14 cellular contexts compared by ENCODE assay signal in the genomic region with DNA sequence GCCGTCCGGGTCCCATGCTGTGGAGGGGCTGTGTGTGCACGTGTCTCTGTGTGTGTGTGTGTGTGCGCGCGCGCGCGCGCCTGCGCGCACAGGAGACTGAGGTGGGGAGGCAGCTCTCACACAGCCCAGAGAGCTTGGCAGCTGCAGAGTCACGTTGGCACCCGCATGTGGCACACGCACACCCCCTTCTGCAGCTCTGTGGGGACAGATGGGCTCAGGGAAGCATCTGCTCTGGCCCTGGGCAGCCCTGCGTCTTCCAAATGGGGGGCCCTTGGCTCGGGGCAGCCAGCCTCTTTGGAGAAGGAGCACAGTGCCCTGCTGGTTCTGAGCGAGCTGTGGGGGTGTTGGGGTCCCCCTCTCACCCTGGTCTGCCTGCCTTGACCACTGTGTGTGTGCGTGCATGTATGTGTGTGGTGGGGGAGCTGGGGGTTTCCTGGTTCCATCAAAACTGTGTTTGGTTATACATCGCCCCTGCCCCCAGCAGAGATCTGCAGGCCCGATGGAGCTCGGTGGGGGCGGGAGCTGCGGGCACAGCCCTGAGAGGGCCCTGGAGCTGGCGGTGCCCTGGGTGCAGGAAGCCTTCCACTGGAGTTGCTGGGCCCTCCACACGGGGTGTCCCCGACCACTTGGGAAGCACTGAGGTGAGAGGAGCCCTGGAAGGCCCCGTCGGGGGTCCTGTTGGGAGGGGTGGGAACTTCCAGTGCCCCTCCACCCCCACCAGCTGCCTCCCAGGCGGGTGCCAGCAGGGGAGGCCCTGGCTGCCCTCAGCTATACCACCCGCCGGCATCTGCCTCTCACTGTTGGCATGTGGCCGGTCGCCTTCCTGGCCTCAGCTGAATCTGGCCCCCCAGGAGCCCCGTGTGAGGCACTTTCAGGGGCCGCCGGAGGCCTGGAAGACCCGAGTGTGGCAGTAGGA.
DNase-seq lines count a peak whose midpoint lies in the region; ATAC-seq, FAIRE-seq and TF ChIP-seq lines count a peak whose summit lies in the region.
"Had no signal": no experiment of that assay in that cellular context is flagged by ENCODE, and none has a peak within 500 bp of the region (broad histone marks: within the 10 kb centered on the region; RNA-seq: fewer than 3 reads in every experiment).

No MANE protein-coding gene starts in this region.

- no peak overlapping the region for H4K5ac ChIP-seq in H1 (ENCODE audit: insufficient read length, low read depth, low read length)

- FAIRE-seq in H1 (lab: Jason Lieb, UNC): no peak

- no peak for ATAC-seq in stimulated activated naive B cell treated with anti-CD40 and anti-IgM and Interleukin-4, amounts not matched to agents 10 μg/mL and 1 μg/mL and 100 μg/mL, for 72 hours (replicated peaks)
- ATAC-seq: gastroesophageal sphincter had no signal

- no peak overlapping the region for H3K4me2 ChIP-seq in H1 (ENCODE audit: insufficient read depth in 1 of 2, low read depth in 2 of 2, low read length in 2 of 2)
- H3K4me2 ChIP-seq: KMS-11 had no signal

- no peak overlapping the region for H3K18ac ChIP-seq in H1 (ENCODE audit: extremely low read depth, low read length)

- TF ChIP-seq CTCF in H1 (IDR thresholded peaks at IDR 0.05; ENCODE audit: control extremely low read depth in 1 of 3, insufficient read depth in 1 of 3, low read depth in 1 of 3, low read length in 3 of 3): no peak
- no peak for TF ChIP-seq CTCF in osteocyte (IDR thresholded peaks at IDR 0.05)

- H2BK5ac ChIP-seq in H1 (ENCODE audit: low read depth, low read length): no peak overlapping the region

- peaks cover 0 to 4% (median 0%) of the 10 kb centered on the region in 4 experiments; a peak in 1 of 7 replicates for H3K4me1 ChIP-seq in H1 (replicated peaks in 1 of 4; ENCODE audit: control insufficient read depth in 3 of 4, insufficient read depth in 4 of 4, low read length in 3 of 4)

- no peak overlapping the region for H2AK5ac ChIP-seq in H1 (ENCODE audit: low read depth, low read length)

- H3K79me1 ChIP-seq in H1 (ENCODE audit: low read depth, low read length): peaks cover 2% of the 10 kb centered on the region; the same call in 1 of the 2 replicates

- H3K9me3 Mint-ChIP-seq in osteocyte (ENCODE audit: unreplicated experiment): no peaks in the 10 kb centered on the region
- no peaks in the 10 kb centered on the region for H3K9me3 Mint-ChIP-seq in stimulated activated naive B cell treated with anti-CD40 and anti-IgM and Interleukin-4, amounts not matched to agents 10 μg/mL and 1 μg/mL and 100 μg/mL, for 72 hours

- TF ChIP-seq RAD21 in H1 (IDR thresholded peaks at IDR 0.05 in 1 of 2, conservative IDR thresholded peaks at IDR 0.05 in 1 of 2; ENCODE audit: low read depth in 2 of 2, low read length in 2 of 2): no peak

- H4K91ac ChIP-seq in H1 (replicated peaks; ENCODE audit: insufficient read length, low read length): no peak overlapping the region

- no peaks in the 10 kb centered on the region for H3K27me3 Mint-ChIP-seq in osteocyte (ENCODE audit: unreplicated experiment)
- no peaks in the 10 kb centered on the region for H3K27me3 Mint-ChIP-seq in stimulated activated naive B cell treated with anti-CD40 and anti-IgM and Interleukin-4, amounts not matched to agents 10 μg/mL and 1 μg/mL and 100 μg/mL, for 72 hours

- no peak overlapping the region for H2BK20ac ChIP-seq in H1 (ENCODE audit: low read length)

- no peak overlapping the region for H3K56ac ChIP-seq in H1 (replicated peaks; ENCODE audit: insufficient read length, low read depth, low read length)

- H3K9me3 ChIP-seq in H1 (ENCODE audit: insufficient read depth in 2 of 2, low read depth in 1 of 2, low read length in 1 of 2): no peaks in the 10 kb centered on the region
- H3K9me3 ChIP-seq: gastroesophageal sphincter, stomach had no signal

- peak overlapping the region; percentile 94 for H3K27ac Mint-ChIP-seq in osteocyte (ENCODE audit: unreplicated experiment)
- no peak overlapping the region for H3K27ac Mint-ChIP-seq in stimulated activated naive B cell treated with anti-CD40 and anti-IgM and Interleukin-4, amounts not matched to agents 10 μg/mL and 1 μg/mL and 100 μg/mL, for 72 hours

- POLR2A ChIA-PET in H1 (lab: Charles Lee; ENCODE audit: partially characterized antibody): no interaction called here

- peaks cover 0 to 2% of the 10 kb centered on the region in 2 experiments; a peak in 1 of 4 replicates for H3K79me2 ChIP-seq in H1 (ENCODE audit: control insufficient read depth in 1 of 2, insufficient read depth in 2 of 2, low read length in 2 of 2)

- no peak for TF ChIP-seq POLR2A in H1 (IDR thresholded peaks at IDR 0.05; ENCODE audit: control extremely low read depth in 1 of 2, low read depth in 2 of 2, low read length in 2 of 2)

- CTCF ChIA-PET in H1 (lab: Charles Lee; ENCODE audit: partially characterized antibody): interaction anchor here (0.7 to 6.0 kb wide), 14 partner anchors 10 to 226 kb away, joined by 3 to 68 read pairs (median 3); no protein-coding TSS in a partner anchor

- H4K20me1 ChIP-seq in H1 (replicated peaks in 1 of 2; ENCODE audit: control insufficient read depth in 1 of 2, insufficient read depth in 2 of 2, low read length in 2 of 2): peaks cover 0 to 20% of the 10 kb centered on the region in 2 experiments

- no peak overlapping the region for H3K4me3 ChIP-seq in H1 (ENCODE audit: extremely low read depth in 1 of 4, insufficient read depth in 2 of 4, low read depth in 3 of 4, low read length in 4 of 4)
- H3K4me3 ChIP-seq: stomach had no signal

- H2BK15ac ChIP-seq in H1 (ENCODE audit: low read length): no peak overlapping the region

- peaks cover 5 to 21% (median 11%) of the 10 kb centered on the region in 4 experiments; a peak in 6 of 8 replicates for H3K36me3 ChIP-seq in H1 (ENCODE audit: control insufficient read depth in 2 of 4, insufficient read depth in 4 of 4, low read length in 3 of 4)

- H3K27me3 ChIP-seq in H1 (replicated peaks in 1 of 4; ENCODE audit: control insufficient read depth in 3 of 4, extremely low read depth in 1 of 4, insufficient read depth in 3 of 4, low read length in 3 of 4): no peaks in the 10 kb centered on the region
- H3K27me3 ChIP-seq: gastroesophageal sphincter, stomach had no signal

- H3K27ac ChIP-seq in H1 (ENCODE audit: low read depth, low read length): no peak overlapping the region
- H3K27ac ChIP-seq: KMS-11, parathyroid adenoma had no signal

- H3K14ac ChIP-seq in H1 (ENCODE audit: insufficient read length): no peak overlapping the region

- peak overlapping the region; percentile 61 for H3K4me3 Mint-ChIP-seq in osteocyte (ENCODE audit: unreplicated experiment)
- H3K4me3 Mint-ChIP-seq in stimulated activated naive B cell treated with anti-CD40 and anti-IgM and Interleukin-4, amounts not matched to agents 10 μg/mL and 1 μg/mL and 100 μg/mL, for 72 hours: no peak overlapping the region

- DNase-seq in D341Med (ENCODE audit: low spot score): peak; percentile 72
- peak; percentile 32 for DNase-seq in NCI-H345 (lab: John Stamatoyannopoulos, UW)
- DNase-seq in H1 (ENCODE audit: low read depth in 1 of 2, low spot score in 2 of 2): no peak
- peak; percentile 89 for DNase-seq in osteocyte (ENCODE audit: extremely low spot score, unreplicated experiment)
- no peak for DNase-seq in stimulated activated naive B cell treated with anti-CD40 and anti-IgM and Interleukin-4, amounts not matched to agents 10 μg/mL and 1 μg/mL and 100 μg/mL, for 72 hours
- DNase-seq in HT-29 (ENCODE audit: low spot score): no peak
- no peak for DNase-seq in activated CD4-positive, CD25-positive, alpha-beta regulatory T cell (lab: John Stamatoyannopoulos, UW)
- DNase-seq in NCI-H82 (lab: John Stamatoyannopoulos, UW): no peak
- DNase-seq: effector CD8-positive, alpha-beta T cell; NCI-H226; stomach had no signal

- WGBS in H1 (ENCODE audit: extremely low coverage in 1 of 2, insufficient coverage in 1 of 2, insufficient read length in 1 of 2, insufficient replicate concordance in 2 of 2, low coverage in 1 of 2, low lambda C conversion rate in 2 of 2, missing lambda C conversion rate in 1 of 2), 2 experiments: 87% methylated on average over 34 of the region's 38 CpGs; no CpG with 5 or more reads in 1 of the 2 experiments

- H3K9ac ChIP-seq in H1 (replicated peaks in 1 of 4; ENCODE audit: extremely low read depth in 1 of 4, low read depth in 3 of 4, low read length in 3 of 4): no peak overlapping the region
- H3K9ac ChIP-seq: KMS-11, parathyroid adenoma had no signal

- no peak overlapping the region for H4K8ac ChIP-seq in H1 (ENCODE audit: extremely low read depth, insufficient read depth, low read length)

- H3K23me2 ChIP-seq in H1 (ENCODE audit: low read depth, low read length): no peaks in the 10 kb centered on the region

- H2BK120ac ChIP-seq in H1 (replicated peaks; ENCODE audit: low read depth, low read length): no peak overlapping the region

- no peak overlapping the region for H2AFZ ChIP-seq in H1 (ENCODE audit: low read length)
- H2AFZ ChIP-seq: parathyroid adenoma had no signal

- no peak overlapping the region for H2BK12ac ChIP-seq in H1 (ENCODE audit: low read depth, low read length)

- peaks cover 6% of the 10 kb centered on the region for H3K36me3 Mint-ChIP-seq in osteocyte (ENCODE audit: unreplicated experiment)
- peaks cover 9 to 32% of the 10 kb centered on the region in 2 donors for H3K36me3 Mint-ChIP-seq in stimulated activated naive B cell treated with anti-CD40 and anti-IgM and Interleukin-4, amounts not matched to agents 10 μg/mL and 1 μg/mL and 100 μg/mL, for 72 hours

- H3K4me1 Mint-ChIP-seq in osteocyte (ENCODE audit: unreplicated experiment): peaks cover 71% of the 10 kb centered on the region
- H3K4me1 Mint-ChIP-seq in stimulated activated naive B cell treated with anti-CD40 and anti-IgM and Interleukin-4, amounts not matched to agents 10 μg/mL and 1 μg/mL and 100 μg/mL, for 72 hours: peaks cover 9 to 16% of the 10 kb centered on the region in 2 donors

- H3K23ac ChIP-seq in H1 (ENCODE audit: insufficient read length): no peak overlapping the region

- no peak overlapping the region for H3K4ac ChIP-seq in H1 (replicated peaks; ENCODE audit: insufficient read length, low read depth, low read length)

- no peak for TF ChIP-seq EP300 in H1 (IDR thresholded peaks at IDR 0.05; ENCODE audit: borderline replicate concordance in 1 of 2, low read depth in 2 of 2, low read length in 2 of 2)

TF ChIP-seq in H1, 55 proteins besides CTCF, POLR2A, EP300 and RAD21:
- TF ChIP-seq RXRA (IDR thresholded peaks at IDR 0.05; ENCODE audit: insufficient read depth, low read depth, low read length): no peak
- TF ChIP-seq TEAD4 (IDR thresholded peaks at IDR 0.05; ENCODE audit: low read depth, low read length): no peak
- TF ChIP-seq KDM4A (IDR thresholded peaks at IDR 0.05; ENCODE audit: low read depth, low read length, severe bottlenecking): peak; percentile 2

Comparison
In these comparisons a context has a peak if more than half of its experiments do, and no peak if none do; other contexts are left out.
1. DNase-seq: peak in D341Med (single experiment), NCI-H345 (single experiment) and osteocyte (single experiment); none in H1 (0 of 2), stimulated activated naive B cell treated with anti-CD40 and anti-IgM and Interleukin-4, amounts not matched to agents 10 μg/mL and 1 μg/mL and 100 μg/mL, for 72 hours (single experiment), HT-29 (single experiment), activated CD4-positive, CD25-positive, alpha-beta regulatory T cell (0 of 4) and NCI-H82 (single experiment).